Comparison of ENCODE assay signal across 1 cellular context in the genomic region with DNA sequence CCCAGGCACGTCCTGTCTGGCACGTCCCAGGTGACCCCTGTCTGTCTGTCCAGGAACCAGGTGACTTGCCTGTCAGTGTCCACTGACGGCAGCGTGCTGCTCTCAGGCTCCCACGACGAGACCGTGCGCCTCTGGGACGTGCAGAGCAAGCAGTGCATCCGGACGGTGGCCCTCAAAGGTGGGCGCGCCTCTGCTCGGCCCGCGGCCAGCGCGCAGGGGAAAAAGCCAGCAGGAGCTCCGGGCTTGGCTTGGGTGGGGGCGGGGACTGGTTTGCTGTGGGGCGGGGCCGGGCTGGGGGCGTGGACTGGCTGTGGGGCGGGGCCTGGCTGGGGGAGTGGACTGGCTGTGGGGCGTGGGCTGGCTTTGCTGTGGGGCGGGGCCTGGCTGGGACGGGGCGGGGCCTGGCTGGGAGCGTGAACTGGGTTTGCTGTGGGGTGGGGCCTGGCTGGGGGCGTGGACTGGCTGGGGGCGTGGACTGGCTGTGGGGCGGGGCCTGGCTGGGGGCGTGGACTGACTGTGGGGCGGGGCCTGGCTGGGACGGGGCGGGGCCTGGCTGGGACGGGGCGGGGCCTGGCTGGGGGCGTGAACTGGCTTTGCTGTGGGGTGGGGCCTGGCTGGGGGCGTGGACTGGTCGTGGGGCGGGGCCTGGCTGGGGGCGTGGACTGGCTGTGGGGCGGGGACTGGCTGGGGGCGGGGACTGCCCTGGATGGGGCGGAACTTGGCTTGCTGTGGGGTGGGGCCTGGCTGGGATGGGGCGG.
TF ChIP-seq lines count a peak whose summit lies in the region.

No MANE protein-coding gene starts in this region.

TF ChIP-seq in SK-N-SH, 30 proteins besides CTCF, POLR2A, EP300 and RAD21 (continued from another document):
- TF ChIP-seq JUND (IDR thresholded peaks at IDR 0.05), result no peak
